ENCODE assay signal across 21 cellular contexts in genomic region chr5:107170620-107171019, GRCh38.
"Had no signal": no experiment of that assay in that cellular context is flagged by ENCODE, and none has a peak within 500 bp of the region (broad histone marks: within the 10 kb centered on the region; RNA-seq: fewer than 3 reads in every experiment).

No MANE protein-coding gene starts in this region.

- H3K4me3 ChIP-seq: coronary artery, dorsolateral prefrontal cortex had no signal

- DNase-seq: activated B cell treated with CpG ODN at 0.5 μM for 24 hours; activated CD4-positive, alpha-beta T cell treated with anti-CD3 and anti-CD28 coated beads for 48 hours; activated CD4-positive, alpha-beta T cell treated with anti-CD3 and anti-CD28 coated beads, Interleukin-2, amount 50 U/mL, for 1 hour; activated CD4-positive, alpha-beta T cell treated with anti-CD3 and anti-CD28 coated beads, Interleukin-2, amount 50 U/mL, for 48 hours; activated CD8-positive, alpha-beta memory T cell treated with anti-CD3 and anti-CD28 coated beads for 24 hours; activated CD8-positive, alpha-beta T cell treated with anti-CD3 and anti-CD28 coated beads for 36 hours; activated effector memory CD4-positive, alpha-beta T cell treated with Interleukin-2 at 50 U/mL for 16 hours; activated gamma-delta T cell treated with Interleukin-2 at 50 U/mL for 16 hours; activated naive CD4-positive, alpha-beta T cell treated with anti-CD3 and anti-CD28 coated beads, Interleukin-2, amount 50 U/mL, for 16 hours; activated naive CD4-positive, alpha-beta T cell treated with Interleukin-2 at 50 U/mL for 16 hours; activated T-cell treated with anti-CD3 and anti-CD28 coated beads, Interleukin-2, amount 50 U/mL, for 4 hours; amniotic stem cell; anterior cingulate cortex; brain microvascular endothelial cell; dorsolateral prefrontal cortex; effector memory CD4-positive, alpha-beta T cell; endodermal cell; head of caudate nucleus; T1000; WERI-Rb-1 had no signal

- H3K36me3 ChIP-seq: brain microvascular endothelial cell, WERI-Rb-1 had no signal

- H3K27ac ChIP-seq: brain microvascular endothelial cell, coronary artery, dorsolateral prefrontal cortex, WERI-Rb-1 had no signal

- H3K27me3 ChIP-seq: brain microvascular endothelial cell, dorsolateral prefrontal cortex had no signal
